Comparison of ENCODE assay signal across 8 cellular contexts in genomic region chrX:103687696-103688191, GRCh38. TPM values are rescaled to one million over a fixed set of nuclear protein-coding genes. Genes with fewer than 3 reads are reported as not detected.
A peak's percentile ranks its signal among the peaks of the same experiment; 100 is the strongest.
DNase-seq lines count a peak whose midpoint lies in the region; ATAC-seq and TF ChIP-seq lines count a peak whose summit lies in the region.

No MANE protein-coding gene starts in this region.

- H3K36me3 Mint-ChIP-seq in osteocyte (ENCODE audit: unreplicated experiment) = peaks cover 10% of the 10 kb centered on the region

- peak; percentile 58 for DNase-seq in DMS53 treated with DMSO at 0.1 percent for 48 hours (lab: John Stamatoyannopoulos, UW; ENCODE audit: unreplicated experiment)
- DNase-seq in M059J (ENCODE audit: low read depth) = peak; percentile 85
- peak; percentile 52 for DNase-seq in SHP77 treated with DMSO at 0.1 percent for 48 hours (lab: John Stamatoyannopoulos, UW)
- peak; percentile 39 for DNase-seq in activated naive CD4-positive, alpha-beta T cell treated with anti-CD3 and anti-CD28 coated beads, Interleukin-2, amount 50 U/mL, for 16 hours
- peak; percentile 31 to 91 (median 75) for DNase-seq in head of caudate nucleus
- no peak for DNase-seq in osteocyte (ENCODE audit: extremely low spot score, unreplicated experiment)
- peak; percentile 72 for DNase-seq in upper lobe of right lung

- H3K9me3 ChIP-seq in upper lobe of right lung = no peaks in the 10 kb centered on the region

- H3K27ac ChIP-seq in upper lobe of right lung = peak overlapping the region; percentile 97

- H3K4me3 ChIP-seq in upper lobe of right lung = peak overlapping the region; percentile 70

- no peak overlapping the region for H3K27ac Mint-ChIP-seq in osteocyte (ENCODE audit: unreplicated experiment)

- peak; percentile 66 for TF ChIP-seq CTCF in osteocyte (IDR thresholded peaks at IDR 0.05)
- peak; percentile 56 for TF ChIP-seq CTCF in upper lobe of right lung (IDR thresholded peaks at IDR 0.05)

- H3K4me1 ChIP-seq in upper lobe of right lung = no peaks in the 10 kb centered on the region

- H3K36me3 ChIP-seq in upper lobe of right lung = peaks cover 22% of the 10 kb centered on the region

- H3K4me3 Mint-ChIP-seq in osteocyte (ENCODE audit: unreplicated experiment) = no peak overlapping the region

- peaks cover 13% of the 10 kb centered on the region for H3K4me1 Mint-ChIP-seq in osteocyte (ENCODE audit: unreplicated experiment)

- no peaks in the 10 kb centered on the region for H3K27me3 ChIP-seq in upper lobe of right lung

- H3K27me3 Mint-ChIP-seq in osteocyte (ENCODE audit: unreplicated experiment) = no peaks in the 10 kb centered on the region

- ATAC-seq in upper lobe of right lung (peak; percentile 37), HG02642 (IDR thresholded peaks at IDR 0.05; ENCODE audit: poor library complexity, unreplicated experiment) (no peak)

- no peaks in the 10 kb centered on the region for H3K9me3 Mint-ChIP-seq in osteocyte (ENCODE audit: unreplicated experiment)

- intact Hi-C loops in head of caudate nucleus (cut with DNase I) = loop anchor here (2.0 to 5.0 kb wide), 5 partner anchors 87 to 455 kb away; partner anchors contain the start of gene RAB9B
- intact Hi-C loops in upper lobe of right lung (cut with DNase I) = no loop called here

RNA-seq across cellular contexts. Expression of gene MORF4L2, which starts 1.2 kb away (rescaled TPM):
- 936 and 1,313 TPM in 2 replicates for total RNA-seq in M059J (2014; rRNA removed; shearing (Covaris generic))
- total RNA-seq in osteocyte = 417 and 433 TPM in 2 replicates
- total RNA-seq in upper lobe of right lung = 185 TPM

RNA-seq across cellular contexts. Expression of gene TMEM31, which starts 23.0 kb away (rescaled TPM):
- total RNA-seq in M059J (2014; rRNA removed; shearing (Covaris generic)) = not detected in 2 replicates
- total RNA-seq in osteocyte = not detected in 2 replicates
- total RNA-seq in upper lobe of right lung = not detected

RNA-seq across cellular contexts. Expression of gene TCEAL1, which starts 59.0 kb away (rescaled TPM):
- total RNA-seq in M059J (2014; rRNA removed; shearing (Covaris generic)) = 53.5 and 88.1 TPM in 2 replicates
- total RNA-seq in osteocyte (29.3 and 29.8 TPM in 2 replicates), upper lobe of right lung (31.0 TPM)
